In the genomic region with DNA sequence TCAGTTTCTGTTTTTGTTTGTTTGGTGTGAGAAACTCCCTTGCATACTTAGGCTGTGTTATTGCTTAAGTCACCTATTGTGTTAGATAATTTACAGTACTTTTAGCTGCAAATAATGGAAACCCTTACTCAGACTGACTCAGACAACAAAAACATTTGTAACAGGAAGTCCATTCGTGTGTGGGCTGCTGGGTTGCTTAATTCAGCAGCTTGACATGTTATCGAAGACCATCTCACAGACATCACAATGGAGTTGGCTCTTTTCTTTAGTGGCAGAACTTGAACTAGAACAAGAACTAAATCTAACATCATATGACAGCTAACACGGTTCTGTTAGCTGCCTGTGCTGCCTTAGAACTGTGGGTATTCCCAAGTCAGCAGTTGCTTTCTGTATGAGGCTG, we compare ENCODE assay signal across 12 cellular contexts. TPM values are rescaled to one million over a fixed set of nuclear protein-coding genes. Genes with fewer than 3 reads are reported as not detected.
A peak's percentile ranks its signal among the peaks of the same experiment; 100 is the strongest.
DNase-seq lines count a peak whose midpoint lies in the region; ATAC-seq, FAIRE-seq and TF ChIP-seq lines count a peak whose summit lies in the region.
"Had no signal": no experiment of that assay in that cellular context is flagged by ENCODE, and none has a peak within 500 bp of the region (broad histone marks: within the 10 kb centered on the region; RNA-seq: fewer than 3 reads in every experiment).

No MANE protein-coding gene starts in this region.

- no peaks in the 10 kb centered on the region for H4K20me1 ChIP-seq in HepG2 (ENCODE audit: insufficient read depth, low read length)
- no peaks in the 10 kb centered on the region for H4K20me1 ChIP-seq in hepatocyte (ENCODE audit: insufficient read depth, poor library complexity, severe bottlenecking)

- TF ChIP-seq POLR2A in NB4 (IDR thresholded peaks at IDR 0.05; ENCODE audit: extremely low read depth, insufficient read length) (no peak), HepG2 (IDR thresholded peaks at IDR 0.05; ENCODE audit: insufficient read depth in 1 of 2, low read depth in 2 of 2, low read length in 2 of 2) (no peak), Peyer's patch (IDR thresholded peaks at IDR 0.05) (no peak)

- 17% methylated on average over 3 of the region's 3 CpGs for WGBS in HepG2 (ENCODE audit: low lambda C conversion rate)
- WGBS in hepatocyte (ENCODE audit: low lambda C conversion rate, missing lambda C conversion rate), result 42% methylated on average over 3 of the region's 3 CpGs

- intact Hi-C loops in HepG2 (cut with micrococcal nuclease; ENCODE audit: unreplicated experiment), result no loop called here

- H3K79me2 ChIP-seq in HepG2 (ENCODE audit: insufficient read depth, low read length), result no peaks in the 10 kb centered on the region
- no peaks in the 10 kb centered on the region for H3K79me2 ChIP-seq in hepatocyte

- H3K27ac ChIP-seq in HepG2 (ENCODE audit: extremely low read length, insufficient read depth, low read length) (peak overlapping the region; percentile 35), Peyer's patch (no peak overlapping the region), hepatocyte (no peak overlapping the region)
- H3K27ac ChIP-seq: right lobe of liver had no signal

- FAIRE-seq in HepG2 (lab: Jason Lieb, UNC), result peak; percentile 65
- FAIRE-seq: frontal cortex had no signal

- H3K4me1 ChIP-seq in HepG2 (ENCODE audit: insufficient read depth, low read length) (peaks cover 76% of the 10 kb centered on the region), Peyer's patch (no peaks in the 10 kb centered on the region), hepatocyte (ENCODE audit: insufficient read depth) (peaks cover 6% of the 10 kb centered on the region)
- H3K4me1 ChIP-seq: right lobe of liver had no signal

- H2AFZ ChIP-seq in HepG2 (ENCODE audit: low read length) (no peak overlapping the region), hepatocyte (no peak overlapping the region)

- POLR2A ChIA-PET in HepG2 (lab: Yijun Ruan, JAX), result interaction anchor here (6.3 kb wide), 1 partner anchor 11 kb away, joined by 91 read pairs; the partner anchor contains the start of gene GABRE

- H3K9ac ChIP-seq in HepG2 (ENCODE audit: insufficient read depth, low read depth, low read length), result no peak overlapping the region

- no peak for TF ChIP-seq RAD21 in HepG2 (CRISPR knock-in tag; IDR thresholded peaks at IDR 0.05)

- H3K27me3 ChIP-seq in HepG2 (ENCODE audit: control insufficient read depth in 1 of 2, insufficient read depth in 2 of 2, low read length in 2 of 2) (no peaks in the 10 kb centered on the region), Peyer's patch (no peaks in the 10 kb centered on the region), hepatocyte (no peaks in the 10 kb centered on the region)
- H3K27me3 ChIP-seq: right lobe of liver had no signal

- in situ Hi-C loops in Caki2 (cut with HindIII; ENCODE audit: low pct_unique_long_range_greater_than_20kb, low sequenced_read_pairs), result no loop called here
- in situ Hi-C loops in astrocyte of the spinal cord (cut with HindIII; ENCODE audit: low sequenced_read_pairs), result no loop called here
- in situ Hi-C loops in HepG2 (cut with HindIII; ENCODE audit: extremely low pct_ligation_motif_present, low pct_unique_long_range_greater_than_20kb), result no loop called here

- no peaks in the 10 kb centered on the region for H3K9me2 ChIP-seq in hepatocyte (replicated peaks; ENCODE audit: insufficient read depth)

- peak in 1 of 2 experiments; percentile 40; a peak in 1 of 4 replicates for TF ChIP-seq EP300 in HepG2 (IDR thresholded peaks at IDR 0.05; ENCODE audit: low read depth in 2 of 2, low read length in 2 of 2)
- TF ChIP-seq EP300 in HepG2 (CRISPR knock-in tag; IDR thresholded peaks at IDR 0.05; ENCODE audit: borderline replicate concordance), result no peak; the same call in 1 of the 2 replicates

- BruUV-seq in HepG2 (replicated peaks; lab: Mats Ljungman, UMichigan), result no TSS peak

- no peaks in the 10 kb centered on the region for H3K9me3 ChIP-seq in HepG2 (ENCODE audit: low read length)
- H3K9me3 ChIP-seq in Peyer's patch, result no peaks in the 10 kb centered on the region
- H3K9me3 ChIP-seq in hepatocyte (ENCODE audit: low read depth), result no peaks in the 10 kb centered on the region
- H3K9me3 ChIP-seq: right lobe of liver had no signal

- CTCF ChIA-PET in HepG2 (lab: Yijun Ruan, JAX; ENCODE audit: low intra/inter-chr PET ratio, low total read pairs), result no interaction called here

- H3K4me3 ChIP-seq in NB4 (ENCODE audit: low read depth, low read length), result no peak overlapping the region
- H3K4me3 ChIP-seq in astrocyte of the spinal cord (ENCODE audit: low read depth, low read length), result no peak overlapping the region
- H3K4me3 ChIP-seq in HepG2 (replicated peaks in 1 of 3; ENCODE audit: insufficient read depth in 1 of 3, low read depth in 2 of 3, low read length in 3 of 3), result no peak overlapping the region
- no peak overlapping the region for H3K4me3 ChIP-seq in Peyer's patch
- no peak overlapping the region for H3K4me3 ChIP-seq in hepatocyte
- H3K4me3 ChIP-seq: right lobe of liver had no signal

- H3K4me2 ChIP-seq in HepG2 (ENCODE audit: low read depth, low read length), result no peak overlapping the region
- no peak overlapping the region for H3K4me2 ChIP-seq in hepatocyte

- no peaks in the 10 kb centered on the region for H3K36me3 ChIP-seq in HepG2 (replicated peaks in 1 of 2; ENCODE audit: control insufficient read depth in 1 of 2, insufficient read depth in 2 of 2, low read length in 2 of 2)
- no peaks in the 10 kb centered on the region for H3K36me3 ChIP-seq in Peyer's patch
- no peaks in the 10 kb centered on the region for H3K36me3 ChIP-seq in hepatocyte (replicated peaks; ENCODE audit: insufficient read depth, low read depth)
- H3K36me3 ChIP-seq: right lobe of liver had no signal

- DNase-seq in Caki2 (ENCODE audit: low read depth), result peak; percentile 47
- peak; percentile 78 for DNase-seq in NB4 (ENCODE audit: low read depth)
- DNase-seq in astrocyte of the spinal cord (ENCODE audit: low read depth, low spot score), result peak; percentile 82
- peak; percentile 50 for DNase-seq in HepG2 (ENCODE audit: low spot score)
- DNase-seq in Peyer's patch, result no peak
- no peak for DNase-seq in hepatocyte (ENCODE audit: low spot score)
- DNase-seq in NCI-H2029 treated with DMSO at 0.1 percent for 48 hours (lab: John Stamatoyannopoulos, UW), result no peak
- DNase-seq: NCI-H1092, right lobe of liver, RPMI8226 had no signal

- no peak for TF ChIP-seq CTCF in NB4 (IDR thresholded peaks at IDR 0.05; ENCODE audit: low read depth, low read length)
- no peak for TF ChIP-seq CTCF in astrocyte of the spinal cord (IDR thresholded peaks at IDR 0.05; ENCODE audit: low read depth, low read length)
- TF ChIP-seq CTCF in HepG2 (CRISPR knock-in tag; IDR thresholded peaks at IDR 0.05), result no peak
- TF ChIP-seq CTCF in Peyer's patch (IDR thresholded peaks at IDR 0.05), result no peak
- TF ChIP-seq CTCF in hepatocyte (IDR thresholded peaks at IDR 0.05; ENCODE audit: poor library complexity), result no peak

- no peak for ATAC-seq in HepG2
- ATAC-seq in GM21360 (IDR thresholded peaks at IDR 0.05; ENCODE audit: unreplicated experiment), result no peak

TF ChIP-seq in HepG2, 621 proteins besides CTCF, POLR2A, EP300 and RAD21 (continues in another document):
- TF ChIP-seq, protein P1, sequence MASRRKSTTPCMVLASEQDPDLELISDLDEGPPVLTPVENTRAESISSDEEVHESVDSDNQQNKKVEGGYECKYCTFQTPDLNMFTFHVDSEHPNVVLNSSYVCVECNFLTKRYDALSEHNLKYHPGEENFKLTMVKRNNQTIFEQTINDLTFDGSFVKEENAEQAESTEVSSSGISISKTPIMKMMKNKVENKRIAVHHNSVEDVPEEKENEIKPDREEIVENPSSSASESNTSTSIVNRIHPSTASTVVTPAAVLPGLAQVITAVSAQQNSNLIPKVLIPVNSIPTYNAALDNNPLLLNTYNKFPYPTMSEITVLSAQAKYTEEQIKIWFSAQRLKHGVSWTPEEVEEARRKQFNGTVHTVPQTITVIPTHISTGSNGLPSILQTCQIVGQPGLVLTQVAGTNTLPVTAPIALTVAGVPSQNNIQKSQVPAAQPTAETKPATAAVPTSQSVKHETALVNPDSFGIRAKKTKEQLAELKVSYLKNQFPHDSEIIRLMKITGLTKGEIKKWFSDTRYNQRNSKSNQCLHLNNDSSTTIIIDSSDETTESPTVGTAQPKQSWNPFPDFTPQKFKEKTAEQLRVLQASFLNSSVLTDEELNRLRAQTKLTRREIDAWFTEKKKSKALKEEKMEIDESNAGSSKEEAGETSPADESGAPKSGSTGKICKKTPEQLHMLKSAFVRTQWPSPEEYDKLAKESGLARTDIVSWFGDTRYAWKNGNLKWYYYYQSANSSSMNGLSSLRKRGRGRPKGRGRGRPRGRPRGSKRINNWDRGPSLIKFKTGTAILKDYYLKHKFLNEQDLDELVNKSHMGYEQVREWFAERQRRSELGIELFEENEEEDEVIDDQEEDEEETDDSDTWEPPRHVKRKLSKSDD (CRISPR knock-in tag; IDR thresholded peaks at IDR 0.05; ENCODE audit: low read depth), result no peak
- no peak for TF ChIP-seq RBFOX2 (IDR thresholded peaks at IDR 0.05; ENCODE audit: low read depth, low read length)

RNA-seq across cellular contexts. Expression of gene GABRE, which starts 9.9 kb away (rescaled TPM):
- 4.0 and 6.0 TPM in 2 replicates for total RNA-seq in Caki2 (2014; rRNA removed; shearing (Covaris generic); ENCODE audit: low replicate concordance)
- total RNA-seq in HepG2 (2016; rRNA removed; fragmentation: Illumina TruSeq; extraction: Trizol) (2.6 and 12.2 TPM in 2 replicates), Peyer's patch (100 to 1,000 TPM in 3 of 4 donors, 10 to 100 TPM in 1; 59.4 to 207 (median 126) TPM), hepatocyte (15.1 and 15.5 TPM in 2 replicates)
- 1.6 and 2.6 TPM in 2 replicates for total RNA-seq in HepG2 (2016; cell fraction: cytosol; rRNA removed; fragmentation: Illumina TruSeq; extraction: Trizol; ENCODE audit: low read depth)
- 2.2 and 12.5 TPM in 2 replicates for total RNA-seq in HepG2 (2016; cell fraction: insoluble cytoplasmic fraction; rRNA removed; fragmentation: Illumina TruSeq; extraction: Trizol)
- total RNA-seq in HepG2 (2016; cell fraction: membrane; rRNA removed; fragmentation: Illumina TruSeq; extraction: Trizol), result 2.0 and 2.2 TPM in 2 replicates
- total RNA-seq in HepG2 (2016; cell fraction: nucleus; rRNA removed; fragmentation: Illumina TruSeq; extraction: Trizol), result 31.1 and 42.3 TPM in 2 replicates
- polyA plus RNA-seq in HepG2 (2011; rRNA removed) (63.7 and 66.2 TPM in 2 replicates), hepatocyte (9.0 and 17.8 TPM in 2 replicates)
- 7.9 and 9.9 TPM in 2 replicates for polyA plus RNA-seq in HepG2 (2011; cell fraction: cytosol; rRNA removed)
- 509 and 579 TPM in 2 replicates for polyA plus RNA-seq in HepG2 (2011; cell fraction: nucleus; rRNA removed)
- 45.9 and 59.3 TPM in 2 replicates for polyA plus RNA-seq in HepG2 (2012)
- 0.54 and 0.57 TPM in 2 replicates for polyA plus RNA-seq in HepG2 (2016; cell fraction: cytosol; fragmentation: Illumina TruSeq; extraction: Trizol; ENCODE audit: low read depth)
- polyA plus RNA-seq in HepG2 (2016; cell fraction: insoluble cytoplasmic fraction; fragmentation: Illumina TruSeq; extraction: Trizol; ENCODE audit: low read depth), result 1.7 and 2.5 TPM in 2 replicates
- polyA plus RNA-seq in HepG2 (2016; cell fraction: membrane; fragmentation: Illumina TruSeq; extraction: Trizol; ENCODE audit: low read depth), result 1.5 and 2.0 TPM in 2 replicates
- polyA plus RNA-seq in HepG2 (2016; cell fraction: nucleus; fragmentation: Illumina TruSeq; extraction: Trizol; ENCODE audit: insufficient read depth, low read depth), result 48.8 and 52.1 TPM in 2 replicates
- polyA minus RNA-seq in HepG2 (2011; rRNA and poly(A)+ RNA removed; ENCODE audit: low replicate concordance), result 115 and 431 TPM in 2 replicates
- polyA minus RNA-seq in HepG2 (2011; cell fraction: cytosol; rRNA and poly(A)+ RNA removed), result 5.2 and 6.2 TPM in 2 replicates
- 361 and 396 TPM in 2 replicates for polyA minus RNA-seq in HepG2 (2011; cell fraction: nucleus; rRNA and poly(A)+ RNA removed)

Comparison
In these comparisons a context has a peak if more than half of its experiments do, and no peak if none do; other contexts are left out.
1. DNase-seq: peak in Caki2 (single experiment), NB4 (single experiment), astrocyte of the spinal cord (single experiment) and HepG2 (single experiment); none in Peyer's patch (0 of 3), hepatocyte (single experiment) and NCI-H2029 treated with DMSO at 0.1 percent for 48 hours (single experiment).